Comparison of ENCODE assay signal across 23 cellular contexts in genomic region chr6:37787216-37787615, GRCh38. TPM values are rescaled to one million over a fixed set of nuclear protein-coding genes. Genes with fewer than 3 reads are reported as not detected.
A peak's percentile ranks its signal among the peaks of the same experiment; 100 is the strongest.
DNase-seq lines count a peak whose midpoint lies in the region; ATAC-seq, FAIRE-seq and TF ChIP-seq lines count a peak whose summit lies in the region.
"Had no signal": no experiment of that assay in that cellular context is flagged by ENCODE, and none has a peak within 500 bp of the region (broad histone marks: within the 10 kb centered on the region; RNA-seq: fewer than 3 reads in every experiment).

No MANE protein-coding gene starts in this region.

- H3K4me2 ChIP-seq in HepG2 (ENCODE audit: low read depth, low read length): peak overlapping the region; percentile 28; the same call in 1 of the 2 replicates
- H3K4me2 ChIP-seq in H1 (ENCODE audit: insufficient read depth in 1 of 2, low read depth in 2 of 2, low read length in 2 of 2): no peak overlapping the region
- no peak overlapping the region for H3K4me2 ChIP-seq in neural progenitor cell
- H3K4me2 ChIP-seq: A549; BLaER1 treated with 17β-estradiol and CSF1 and Interleukin-3, amounts not matched to agents 10 nM and 100 nM had no signal

- H2AK5ac ChIP-seq in H1 (ENCODE audit: low read depth, low read length): no peak overlapping the region

- H2BK120ac ChIP-seq in H1 (replicated peaks; ENCODE audit: low read depth, low read length): no peak overlapping the region

- H2BK12ac ChIP-seq in H1 (ENCODE audit: low read depth, low read length): no peak overlapping the region

- H2BK5ac ChIP-seq in H1 (ENCODE audit: low read depth, low read length): no peak overlapping the region

- TF ChIP-seq EP300 in HepG2 (IDR thresholded peaks at IDR 0.05; ENCODE audit: low read depth in 2 of 2, low read length in 2 of 2) (no peak), HepG2 (CRISPR knock-in tag; IDR thresholded peaks at IDR 0.05; ENCODE audit: borderline replicate concordance) (no peak), H1 (IDR thresholded peaks at IDR 0.05; ENCODE audit: borderline replicate concordance in 1 of 2, low read depth in 2 of 2, low read length in 2 of 2) (no peak)

- no peak for ATAC-seq in HepG2
- ATAC-seq in right lobe of liver: no peak
- no peak for ATAC-seq in foreskin keratinocyte
- no peak for ATAC-seq in naive thymus-derived CD4-positive, alpha-beta T cell
- no peak for ATAC-seq in GM18519 (IDR thresholded peaks at IDR 0.05; ENCODE audit: low FRiP score, unreplicated experiment)
- ATAC-seq: A549; CD8-positive, alpha-beta T cell had no signal

- no peak overlapping the region for H3K56ac ChIP-seq in H1 (replicated peaks; ENCODE audit: insufficient read length, low read depth, low read length)

- no peak overlapping the region for H3K18ac ChIP-seq in H1 (ENCODE audit: extremely low read depth, low read length)

- FAIRE-seq in HepG2 (lab: Jason Lieb, UNC) (no peak), H1 (lab: Jason Lieb, UNC) (no peak), small intestine (lab: Jason Lieb, UNC) (no peak)
- FAIRE-seq: A549, D721Med, G401.6, GM12891 had no signal

- peaks cover 54% of the 10 kb centered on the region for H3K4me1 Mint-ChIP-seq in neural progenitor cell
- peaks cover 16 to 28% (median 23%) of the 10 kb centered on the region in 7 donors for H3K4me1 Mint-ChIP-seq in naive thymus-derived CD4-positive, alpha-beta T cell

- H3F3A ChIP-seq in neural progenitor cell (ENCODE audit: low read depth): peaks cover 26% of the 10 kb centered on the region

- intact Hi-C loops in HepG2 (cut with micrococcal nuclease; ENCODE audit: unreplicated experiment) (no loop called here), right lobe of liver (cut with DNase I) (no loop called here)
- intact Hi-C loops in naive thymus-derived CD4-positive, alpha-beta T cell (cut with micrococcal nuclease): no loop called here

- H3K9ac ChIP-seq in HepG2 (ENCODE audit: insufficient read depth, low read depth, low read length) (no peak overlapping the region), H1 (replicated peaks in 1 of 4; ENCODE audit: extremely low read depth in 1 of 4, low read depth in 3 of 4, low read length in 3 of 4) (no peak overlapping the region), neural progenitor cell (no peak overlapping the region)
- H3K9ac ChIP-seq: BLaER1 treated with 17β-estradiol and CSF1 and Interleukin-3, amounts not matched to agents 10 nM and 100 nM had no signal

- no peaks in the 10 kb centered on the region for H4K20me1 ChIP-seq in HepG2 (ENCODE audit: insufficient read depth, low read length)
- no peaks in the 10 kb centered on the region for H4K20me1 ChIP-seq in H1 (replicated peaks in 1 of 2; ENCODE audit: control insufficient read depth in 1 of 2, insufficient read depth in 2 of 2, low read length in 2 of 2)
- H4K20me1 ChIP-seq in neural progenitor cell (ENCODE audit: low read depth): no peaks in the 10 kb centered on the region

- H3K4me3 ChIP-seq in HepG2 (replicated peaks in 1 of 3; ENCODE audit: insufficient read depth in 1 of 3, low read depth in 2 of 3, low read length in 3 of 3): no peak overlapping the region
- no peak overlapping the region for H3K4me3 ChIP-seq in right lobe of liver
- no peak overlapping the region for H3K4me3 ChIP-seq in H1 (ENCODE audit: extremely low read depth in 1 of 4, insufficient read depth in 2 of 4, low read depth in 3 of 4, low read length in 4 of 4)
- H3K4me3 ChIP-seq in neural progenitor cell: no peak overlapping the region
- no peak overlapping the region for H3K4me3 ChIP-seq in small intestine (ENCODE audit: low read depth in 1 of 2, low read length in 2 of 2)
- H3K4me3 ChIP-seq in naive thymus-derived CD4-positive, alpha-beta T cell (ENCODE audit: low read length): no peak overlapping the region
- H3K4me3 ChIP-seq: A549; BLaER1 treated with 17β-estradiol and CSF1 and Interleukin-3, amounts not matched to agents 10 nM and 100 nM had no signal

- 50% methylated on average over 2 of the region's 2 CpGs for WGBS in HepG2 (ENCODE audit: low lambda C conversion rate)
- WGBS in right lobe of liver (ENCODE audit: insufficient coverage, low coverage, low lambda C conversion rate, missing lambda C conversion rate): 78% methylated on average over 2 of the region's 2 CpGs
- whole genome bisulfite sequencing in H1 (ENCODE audit: extremely low coverage in 1 of 2, insufficient coverage in 1 of 2, insufficient read length in 1 of 2, insufficient replicate concordance in 2 of 2, low coverage in 1 of 2, low lambda C conversion rate in 2 of 2, missing lambda C conversion rate in 1 of 2), 2 experiments: 76% methylated on average over 2 of the region's 2 CpGs; no CpG with 5 or more reads in 1 of the 2 experiments
- WGBS in small intestine, 3 donors: 82 to 88% (median 85%) methylated on average over 2 of the region's 2 CpGs

- H2BK15ac ChIP-seq in H1 (ENCODE audit: low read length): no peak overlapping the region; the same call in 1 of the 2 replicates

- no peak overlapping the region for H3K14ac ChIP-seq in H1 (ENCODE audit: insufficient read length)

- no peaks in the 10 kb centered on the region for H3K9me3 Mint-ChIP-seq in neural progenitor cell
- no peaks in the 10 kb centered on the region for H3K9me3 Mint-ChIP-seq in naive thymus-derived CD4-positive, alpha-beta T cell
- H3K9me3 Mint-ChIP-seq: CD4-positive, alpha-beta T cell; CD8-positive, alpha-beta T cell had no signal

- H2AFZ ChIP-seq in HepG2 (ENCODE audit: low read length): no peak overlapping the region
- no peak overlapping the region for H2AFZ ChIP-seq in H1 (ENCODE audit: low read length)
- no peak overlapping the region for H2AFZ ChIP-seq in neural progenitor cell (replicated peaks)

- H4K8ac ChIP-seq in H1 (ENCODE audit: extremely low read depth, insufficient read depth, low read length): no peak overlapping the region

- CTCF ChIA-PET in HepG2 (lab: Yijun Ruan, JAX; ENCODE audit: low intra/inter-chr PET ratio, low total read pairs): no interaction called here
- CTCF ChIA-PET in H1 (lab: Charles Lee; ENCODE audit: partially characterized antibody): interaction anchor here (0.6 to 1.3 kb wide), 6 partner anchors 13 to 225 kb away, joined by 3 to 4 read pairs (median 3); no protein-coding TSS in a partner anchor
- CTCF ChIA-PET in naive thymus-derived CD4-positive, alpha-beta T cell (lab: Charles Lee): interaction anchor here (1.0 kb wide), 1 partner anchor 9 kb away, joined by 3 read pairs; no protein-coding TSS in a partner anchor

- no peak overlapping the region for H4K5ac ChIP-seq in H1 (ENCODE audit: insufficient read length, low read depth, low read length)

- H3K27ac ChIP-seq in HepG2 (ENCODE audit: extremely low read length, insufficient read depth, low read length) (no peak overlapping the region), right lobe of liver (no peak overlapping the region), H1 (ENCODE audit: low read depth, low read length) (no peak overlapping the region), neural progenitor cell (no peak overlapping the region), small intestine (ENCODE audit: low read depth in 1 of 2, low read length in 1 of 2) (no peak overlapping the region), foreskin keratinocyte (no peak overlapping the region)
- H3K27ac ChIP-seq in naive thymus-derived CD4-positive, alpha-beta T cell (ENCODE audit: low read depth, low read length): no peak overlapping the region
- H3K27ac ChIP-seq: 22Rv1; A549; BLaER1 treated with 17β-estradiol and CSF1 and Interleukin-3, amounts not matched to agents 10 nM and 100 nM; C4-2B had no signal

- TF ChIP-seq CTCF in HepG2 (CRISPR knock-in tag; IDR thresholded peaks at IDR 0.05) (no peak), right lobe of liver (IDR thresholded peaks at IDR 0.05) (no peak), H1 (IDR thresholded peaks at IDR 0.05; ENCODE audit: control extremely low read depth in 1 of 3, insufficient read depth in 1 of 3, low read depth in 1 of 3, low read length in 3 of 3) (no peak), neural progenitor cell (IDR thresholded peaks at IDR 0.05) (no peak), foreskin keratinocyte (conservative IDR thresholded peaks at IDR 0.05) (no peak)

- H3K27me3 ChIP-seq in HepG2 (ENCODE audit: control insufficient read depth in 1 of 2, insufficient read depth in 2 of 2, low read length in 2 of 2) (peaks cover 2 to 17% of the 10 kb centered on the region in 2 experiments; a peak in 4 of 5 replicates), right lobe of liver (no peaks in the 10 kb centered on the region), H1 (replicated peaks in 1 of 4; ENCODE audit: control insufficient read depth in 3 of 4, extremely low read depth in 1 of 4, insufficient read depth in 3 of 4, low read length in 3 of 4) (peaks cover 0 to 18% (median 13%) of the 10 kb centered on the region in 4 experiments; a peak in 5 of 7 replicates), neural progenitor cell (peaks cover 7% of the 10 kb centered on the region), small intestine (ENCODE audit: control insufficient read depth in 2 of 2, insufficient read depth in 2 of 2, low read length in 2 of 2) (peaks cover 0 to 2% of the 10 kb centered on the region in 2 donors), foreskin keratinocyte (no peaks in the 10 kb centered on the region)
- H3K27me3 ChIP-seq in naive thymus-derived CD4-positive, alpha-beta T cell (ENCODE audit: control insufficient read depth in 2 of 2, insufficient read depth in 2 of 2, low read length in 2 of 2): peaks cover 3 to 6% of the 10 kb centered on the region in 2 donors

- no peaks in the 10 kb centered on the region for H3K79me2 ChIP-seq in HepG2 (ENCODE audit: insufficient read depth, low read length)
- no peaks in the 10 kb centered on the region for H3K79me2 ChIP-seq in H1 (ENCODE audit: control insufficient read depth in 1 of 2, insufficient read depth in 2 of 2, low read length in 2 of 2)
- no peaks in the 10 kb centered on the region for H3K79me2 ChIP-seq in neural progenitor cell (ENCODE audit: low read depth)

- H3K27me3 Mint-ChIP-seq in neural progenitor cell (ENCODE audit: insufficient read depth, low read depth): peaks cover 14% of the 10 kb centered on the region
- peaks cover 16 to 44% (median 31%) of the 10 kb centered on the region in 5 donors for H3K27me3 Mint-ChIP-seq in naive thymus-derived CD4-positive, alpha-beta T cell

- peaks cover 12% of the 10 kb centered on the region for H3K23me2 ChIP-seq in H1 (ENCODE audit: low read depth, low read length)

- no peak for DNase-seq in HepG2 (ENCODE audit: low spot score)
- DNase-seq in right lobe of liver: no peak
- DNase-seq in H1 (ENCODE audit: low read depth in 1 of 2, low spot score in 2 of 2): no peak
- no peak for DNase-seq in neural progenitor cell (ENCODE audit: low spot score)
- peak; percentile 23 for DNase-seq in small intestine
- DNase-seq in foreskin keratinocyte: no peak
- no peak for DNase-seq in naive thymus-derived CD4-positive, alpha-beta T cell
- DNase-seq: AML-193; Caco-2; Calu3; CD4-positive, alpha-beta T cell; CD8-positive, alpha-beta T cell; DMS79 treated with DMSO at 0.1 percent for 48 hours; GF-D8 had no signal

- no peaks in the 10 kb centered on the region for H3K36me3 Mint-ChIP-seq in neural progenitor cell
- peaks cover 0 to 4% (median 0%) of the 10 kb centered on the region in 5 donors for H3K36me3 Mint-ChIP-seq in naive thymus-derived CD4-positive, alpha-beta T cell
- H3K36me3 Mint-ChIP-seq: CD8-positive, alpha-beta T cell had no signal

- no peak for TF ChIP-seq POLR2A in HepG2 (IDR thresholded peaks at IDR 0.05; ENCODE audit: insufficient read depth in 1 of 2, low read depth in 2 of 2, low read length in 2 of 2)
- TF ChIP-seq POLR2A in right lobe of liver (IDR thresholded peaks at IDR 0.05): no peak
- TF ChIP-seq POLR2A in H1 (IDR thresholded peaks at IDR 0.05; ENCODE audit: control extremely low read depth in 1 of 2, low read depth in 2 of 2, low read length in 2 of 2): no peak

- H3K79me1 ChIP-seq in H1 (ENCODE audit: low read depth, low read length): no peaks in the 10 kb centered on the region

- TF ChIP-seq RAD21 in HepG2 (CRISPR knock-in tag; IDR thresholded peaks at IDR 0.05) (no peak), H1 (IDR thresholded peaks at IDR 0.05 in 1 of 2, conservative IDR thresholded peaks at IDR 0.05 in 1 of 2; ENCODE audit: low read depth in 2 of 2, low read length in 2 of 2) (no peak)

- in situ Hi-C loops in HepG2 (cut with HindIII; ENCODE audit: extremely low pct_ligation_motif_present, low pct_unique_long_range_greater_than_20kb): no loop called here

- H3K4ac ChIP-seq in H1 (replicated peaks; ENCODE audit: insufficient read length, low read depth, low read length): no peak overlapping the region

- BruUV-seq in HepG2 (replicated peaks; lab: Mats Ljungman, UMichigan): no TSS peak

- POLR2A ChIA-PET in HepG2 (lab: Yijun Ruan, JAX): interaction anchor here (2.8 kb wide), 1 partner anchor 32 kb away, joined by 10 read pairs; the partner anchor contains the start of gene ZFAND3
- POLR2A ChIA-PET in H1 (lab: Charles Lee; ENCODE audit: partially characterized antibody): interaction anchor here (4.4 kb wide), 1 partner anchor 33 kb away, joined by 24 read pairs; the partner anchor contains the start of gene ZFAND3
- POLR2A ChIA-PET in naive thymus-derived CD4-positive, alpha-beta T cell (lab: Charles Lee): no interaction called here

- no peak overlapping the region for H4K91ac ChIP-seq in H1 (replicated peaks; ENCODE audit: insufficient read length, low read length)

- H2BK20ac ChIP-seq in H1 (ENCODE audit: low read length): no peak overlapping the region

- no peaks in the 10 kb centered on the region for H3K36me3 ChIP-seq in HepG2 (replicated peaks in 1 of 2; ENCODE audit: control insufficient read depth in 1 of 2, insufficient read depth in 2 of 2, low read length in 2 of 2)
- no peaks in the 10 kb centered on the region for H3K36me3 ChIP-seq in right lobe of liver
- no peaks in the 10 kb centered on the region for H3K36me3 ChIP-seq in H1 (ENCODE audit: control insufficient read depth in 2 of 4, insufficient read depth in 4 of 4, low read length in 3 of 4)
- no peaks in the 10 kb centered on the region for H3K36me3 ChIP-seq in neural progenitor cell
- peaks cover 0 to 2% of the 10 kb centered on the region in 2 donors for H3K36me3 ChIP-seq in small intestine (ENCODE audit: control insufficient read depth in 2 of 2, insufficient read depth in 2 of 2, low read length in 2 of 2)
- H3K36me3 ChIP-seq in naive thymus-derived CD4-positive, alpha-beta T cell (ENCODE audit: control insufficient read depth in 2 of 3, insufficient read depth in 3 of 3, low read length in 3 of 3): no peaks in the 10 kb centered on the region
- H3K36me3 ChIP-seq: BLaER1 treated with 17β-estradiol and CSF1 and Interleukin-3, amounts not matched to agents 10 nM and 100 nM had no signal

- no peak overlapping the region for H3K4me3 Mint-ChIP-seq in neural progenitor cell
- H3K4me3 Mint-ChIP-seq in naive thymus-derived CD4-positive, alpha-beta T cell: no peak overlapping the region
- H3K4me3 Mint-ChIP-seq: B cell; CD4-positive, alpha-beta T cell; CD8-positive, alpha-beta T cell had no signal

- H3K27ac Mint-ChIP-seq in neural progenitor cell: peak overlapping the region; percentile 81
- H3K27ac Mint-ChIP-seq in naive thymus-derived CD4-positive, alpha-beta T cell: no peak overlapping the region
- H3K27ac Mint-ChIP-seq: B cell; CD4-positive, alpha-beta T cell; CD8-positive, alpha-beta T cell had no signal

- H3K4me1 ChIP-seq in HepG2 (ENCODE audit: insufficient read depth, low read length) (peaks cover 63% of the 10 kb centered on the region), right lobe of liver (peaks cover 0 to 22% (median 3%) of the 10 kb centered on the region in 4 donors), H1 (replicated peaks in 1 of 4; ENCODE audit: control insufficient read depth in 3 of 4, insufficient read depth in 4 of 4, low read length in 3 of 4) (peaks cover 5 to 28% (median 16%) of the 10 kb centered on the region in 4 experiments), neural progenitor cell (peaks cover 29% of the 10 kb centered on the region), small intestine (ENCODE audit: control insufficient read depth in 2 of 2, insufficient read depth in 1 of 2, low read depth in 1 of 2, low read length in 1 of 2) (peaks cover 0 to 5% of the 10 kb centered on the region in 2 donors), foreskin keratinocyte (peaks cover 18% of the 10 kb centered on the region)
- H3K4me1 ChIP-seq in naive thymus-derived CD4-positive, alpha-beta T cell (ENCODE audit: control insufficient read depth in 2 of 2, insufficient read depth in 2 of 2, low read length in 2 of 2): peaks cover 7 to 15% of the 10 kb centered on the region in 2 donors

- H3K9me3 ChIP-seq in HepG2 (ENCODE audit: low read length) (no peaks in the 10 kb centered on the region), right lobe of liver (no peaks in the 10 kb centered on the region), H1 (ENCODE audit: insufficient read depth in 2 of 2, low read depth in 1 of 2, low read length in 1 of 2) (no peaks in the 10 kb centered on the region), neural progenitor cell (ENCODE audit: low read depth) (no peaks in the 10 kb centered on the region), small intestine (ENCODE audit: control insufficient read depth, low read depth) (no peaks in the 10 kb centered on the region)
- no peaks in the 10 kb centered on the region for H3K9me3 ChIP-seq in naive thymus-derived CD4-positive, alpha-beta T cell (ENCODE audit: control insufficient read depth in 2 of 3, low read length in 3 of 3)
- H3K9me3 ChIP-seq: A549; BLaER1 treated with 17β-estradiol and CSF1 and Interleukin-3, amounts not matched to agents 10 nM and 100 nM; Caco-2 had no signal

- H3K23ac ChIP-seq in H1 (ENCODE audit: insufficient read length): no peak overlapping the region

RNA-seq across cellular contexts. Expression of gene ZFAND3, which starts 32.3 kb away (rescaled TPM):
- total RNA-seq in HepG2 (2016; rRNA removed; fragmentation: Illumina TruSeq; extraction: Trizol) (16.4 and 18.9 TPM in 2 replicates), right lobe of liver (10 to 100 TPM; 43.1 to 66.5 (median 53.2) TPM), neural progenitor cell (ENCODE audit: low replicate concordance) (24.3 and 34.6 TPM in 2 replicates), foreskin keratinocyte (22.8 and 28.8 TPM in 2 replicates)
- total RNA-seq in HepG2 (2016; cell fraction: cytosol; rRNA removed; fragmentation: Illumina TruSeq; extraction: Trizol; ENCODE audit: low read depth): 5.8 and 9.0 TPM in 2 replicates
- total RNA-seq in HepG2 (2016; cell fraction: insoluble cytoplasmic fraction; rRNA removed; fragmentation: Illumina TruSeq; extraction: Trizol): 14.6 and 17.0 TPM in 2 replicates
- total RNA-seq in HepG2 (2016; cell fraction: membrane; rRNA removed; fragmentation: Illumina TruSeq; extraction: Trizol): 18.4 and 18.8 TPM in 2 replicates
- 15.4 and 17.1 TPM in 2 replicates for total RNA-seq in HepG2 (2016; cell fraction: nucleus; rRNA removed; fragmentation: Illumina TruSeq; extraction: Trizol)
- polyA plus RNA-seq in HepG2 (2011; rRNA removed) (17.1 and 18.6 TPM in 2 replicates), H1 (2011; rRNA removed) (13.0 and 19.6 TPM in 2 replicates), small intestine (10 to 100 TPM; 35.9 to 40.9 (median 40.8) TPM), foreskin keratinocyte (27.5 and 28.0 TPM in 2 replicates)
- 16.2 and 21.9 TPM in 2 replicates for polyA plus RNA-seq in HepG2 (2011; cell fraction: cytosol; rRNA removed)
- 10.7 and 11.5 TPM in 2 replicates for polyA plus RNA-seq in HepG2 (2011; cell fraction: nucleus; rRNA removed)
- polyA plus RNA-seq in HepG2 (2012): 101 and 105 TPM in 2 replicates
- 25.4 and 26.8 TPM in 2 replicates for polyA plus RNA-seq in HepG2 (2016; cell fraction: cytosol; fragmentation: Illumina TruSeq; extraction: Trizol; ENCODE audit: low read depth)
- polyA plus RNA-seq in HepG2 (2016; cell fraction: insoluble cytoplasmic fraction; fragmentation: Illumina TruSeq; extraction: Trizol; ENCODE audit: low read depth): 56.7 and 68.8 TPM in 2 replicates
- polyA plus RNA-seq in HepG2 (2016; cell fraction: membrane; fragmentation: Illumina TruSeq; extraction: Trizol; ENCODE audit: low read depth): 36.3 and 43.5 TPM in 2 replicates
- polyA plus RNA-seq in HepG2 (2016; cell fraction: nucleus; fragmentation: Illumina TruSeq; extraction: Trizol; ENCODE audit: insufficient read depth, low read depth): 49.1 and 59.9 TPM in 2 replicates
- 8.2 and 21.8 TPM in 2 replicates for polyA minus RNA-seq in HepG2 (2011; rRNA and poly(A)+ RNA removed; ENCODE audit: low replicate concordance)
- 18.6 and 29.8 TPM in 2 replicates for polyA minus RNA-seq in HepG2 (2011; cell fraction: cytosol; rRNA and poly(A)+ RNA removed)
- 20.0 and 35.3 TPM in 2 replicates for polyA minus RNA-seq in HepG2 (2011; cell fraction: nucleus; rRNA and poly(A)+ RNA removed)
- 44.8 and 51.3 TPM in 2 replicates for total RNA-seq in H1 (2021; fragmentation: NEBNext Ultra II Directional; extraction: Animal tissue kit (Norgen Biotek cat#: 25700))
- 14.5 TPM for polyA plus RNA-seq in H1 (2011; cell fraction: cytosol; rRNA removed)
- polyA plus RNA-seq in H1 (2011; cell fraction: nucleus; rRNA removed): 13.8 TPM
- polyA plus RNA-seq in H1 (2012, experiment 1 of 2): 54.3 to 80.1 TPM (median 64.9 TPM) in 4 replicates
- polyA plus RNA-seq in H1 (2012, experiment 2 of 2): 31.0 TPM
- polyA plus RNA-seq in H1 (2013, experiment 1 of 2): 27.0 TPM
- 25.8 TPM for polyA plus RNA-seq in H1 (2013, experiment 2 of 2)
- polyA minus RNA-seq in H1 (2011; rRNA and poly(A)+ RNA removed): 9.4 and 14.3 TPM in 2 replicates
- 15.6 TPM for polyA minus RNA-seq in H1 (2011; cell fraction: cytosol; rRNA and poly(A)+ RNA removed)
- 22.2 TPM for polyA minus RNA-seq in H1 (2011; cell fraction: nucleus; rRNA and poly(A)+ RNA removed)
- total RNA-seq in naive thymus-derived CD4-positive, alpha-beta T cell: 10 to 100 TPM; 31.7 to 55.0 (median 42.5) TPM
- 1 to 10 TPM; 3.5 to 4.4 TPM for polyA plus RNA-seq in naive thymus-derived CD4-positive, alpha-beta T cell

Comparison
In these comparisons a context has a peak if more than half of its experiments do, and no peak if none do; other contexts are left out.
1. Of the 41 proteins assayed by ChIP-seq in both HepG2 and H1: peak only in HepG2: none; only in H1: none; in both: KDM1A; in neither: 40.